Comparison of ENCODE assay signal across 1 cellular context in genomic region chr19:18921593-18921992, GRCh38.
TF ChIP-seq lines count a peak whose summit lies in the region.

No MANE protein-coding gene starts in this region.

TF ChIP-seq in IMR-90, 13 proteins besides CTCF, POLR2A, EP300 and RAD21:
- no peak for TF ChIP-seq FOS (IDR thresholded peaks at IDR 0.05; ENCODE audit: low read depth, low read length)
- TF ChIP-seq MAZ (IDR thresholded peaks at IDR 0.05; ENCODE audit: borderline replicate concordance, low read depth, low read length) = no peak
- no peak for TF ChIP-seq RFX5 (IDR thresholded peaks at IDR 0.05; ENCODE audit: low read depth, low read length)
- TF ChIP-seq CHD1 (IDR thresholded peaks at IDR 0.05; ENCODE audit: low read depth, low read length) = no peak
- TF ChIP-seq BHLHE40 (IDR thresholded peaks at IDR 0.05; ENCODE audit: low read depth, low read length) = no peak
- TF ChIP-seq, protein P1, sequence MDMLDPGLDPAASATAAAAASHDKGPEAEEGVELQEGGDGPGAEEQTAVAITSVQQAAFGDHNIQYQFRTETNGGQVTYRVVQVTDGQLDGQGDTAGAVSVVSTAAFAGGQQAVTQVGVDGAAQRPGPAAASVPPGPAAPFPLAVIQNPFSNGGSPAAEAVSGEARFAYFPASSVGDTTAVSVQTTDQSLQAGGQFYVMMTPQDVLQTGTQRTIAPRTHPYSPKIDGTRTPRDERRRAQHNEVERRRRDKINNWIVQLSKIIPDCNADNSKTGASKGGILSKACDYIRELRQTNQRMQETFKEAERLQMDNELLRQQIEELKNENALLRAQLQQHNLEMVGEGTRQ (IDR thresholded peaks at IDR 0.05; ENCODE audit: low read depth, low read length) = no peak
- no peak for TF ChIP-seq CEBPB (IDR thresholded peaks at IDR 0.05; ENCODE audit: low read depth, low read length)
- no peak for TF ChIP-seq NFE2L2 (IDR thresholded peaks at IDR 0.05; ENCODE audit: low read depth, low read length)
- TF ChIP-seq MAFK (IDR thresholded peaks at IDR 0.05; ENCODE audit: low read depth, low read length) = no peak
- TF ChIP-seq MXI1 (IDR thresholded peaks at IDR 0.05; ENCODE audit: borderline replicate concordance, low read depth, low read length) = no peak
